10 cellular contexts compared by ENCODE assay signal in genomic region chr17:8963665-8964258, GRCh38. TPM values are rescaled to one million over a fixed set of nuclear protein-coding genes. Genes with fewer than 3 reads are reported as not detected.
DNase-seq lines count a peak whose midpoint lies in the region; ATAC-seq, FAIRE-seq and TF ChIP-seq lines count a peak whose summit lies in the region.
"Had no signal": no experiment of that assay in that cellular context is flagged by ENCODE, and none has a peak within 500 bp of the region (broad histone marks: within the 10 kb centered on the region; RNA-seq: fewer than 3 reads in every experiment).

No MANE protein-coding gene starts in this region.

- FAIRE-seq in HTR-8/SVneo (lab: Jason Lieb, UNC): no peak

- peak overlapping the region; percentile 96 for H3K4me3 Mint-ChIP-seq in CD8-positive, alpha-beta T cell
- peak overlapping the region; percentile 97 for H3K4me3 Mint-ChIP-seq in activated CD8-positive, alpha-beta memory T cell treated with anti-CD3 and anti-CD28 coated beads, Interleukin-2, amount 10 ng/mL, durations not matched to agents 7 days and 5 days
- H3K4me3 Mint-ChIP-seq in natural killer cell: peak overlapping the region; percentile 96

- peaks cover 66% of the 10 kb centered on the region for H3K4me1 Mint-ChIP-seq in CD8-positive, alpha-beta T cell (ENCODE audit: low read depth)
- peaks cover 77% of the 10 kb centered on the region for H3K4me1 Mint-ChIP-seq in activated CD8-positive, alpha-beta memory T cell treated with anti-CD3 and anti-CD28 coated beads, Interleukin-2, amount 10 ng/mL, durations not matched to agents 7 days and 5 days
- peaks cover 58 to 79% of the 10 kb centered on the region in 2 donors for H3K4me1 Mint-ChIP-seq in natural killer cell

- peak in 3 of 7 experiments; percentile 27 to 41 (median 36) for DNase-seq in CD8-positive, alpha-beta T cell
- DNase-seq in Jurkat, Clone E6-1 (ENCODE audit: low read depth, low spot score): peak; percentile 63
- no peak for DNase-seq in activated CD8-positive, alpha-beta memory T cell treated with anti-CD3 and anti-CD28 coated beads, Interleukin-2, amount 10 ng/mL, durations not matched to agents 7 days and 5 days
- DNase-seq in natural killer cell (no peak), NCI-H524 (lab: John Stamatoyannopoulos, UW) (no peak), HTR-8/SVneo (ENCODE audit: insufficient read length, low spot score) (no peak), nucleus accumbens (lab: John Stamatoyannopoulos, UW) (no peak), RPMI8226 (no peak)
- DNase-seq: mesenchymal stem cell, NCI-H1092 treated with DMSO at 0.1 percent for 48 hours had no signal

- peak overlapping the region; percentile 83 for H3K27ac ChIP-seq in CD8-positive, alpha-beta T cell (ENCODE audit: low read depth, low read length)

- intact Hi-C loops in CD8-positive, alpha-beta T cell (cut with DNase I, micrococcal nuclease): loop anchor here in 1 of 2 experiments (1.0 kb wide), 1 partner anchor 9 kb away; no protein-coding TSS in a partner anchor
- intact Hi-C loops in natural killer cell (cut with micrococcal nuclease): loop anchor here (2.0 to 10.0 kb wide), 4 partner anchors 13 to 65 kb away; partner anchors contain the start of gene NTN1

- H3K27ac Mint-ChIP-seq in CD8-positive, alpha-beta T cell: peak overlapping the region; percentile 97
- peak overlapping the region; percentile 91 for H3K27ac Mint-ChIP-seq in activated CD8-positive, alpha-beta memory T cell treated with anti-CD3 and anti-CD28 coated beads, Interleukin-2, amount 10 ng/mL, durations not matched to agents 7 days and 5 days
- peak overlapping the region in 1 of 2 donors; percentile 89 for H3K27ac Mint-ChIP-seq in natural killer cell

- no peak for TF ChIP-seq CTCF in CD8-positive, alpha-beta T cell (IDR thresholded peaks at IDR 0.05)
- TF ChIP-seq CTCF in natural killer cell (IDR thresholded peaks at IDR 0.05): no peak

- H3K27me3 Mint-ChIP-seq in CD8-positive, alpha-beta T cell (ENCODE audit: low read depth): no peaks in the 10 kb centered on the region
- no peaks in the 10 kb centered on the region for H3K27me3 Mint-ChIP-seq in activated CD8-positive, alpha-beta memory T cell treated with anti-CD3 and anti-CD28 coated beads, Interleukin-2, amount 10 ng/mL, durations not matched to agents 7 days and 5 days
- H3K27me3 Mint-ChIP-seq in natural killer cell (ENCODE audit: low read depth in 2 of 2): no peaks in the 10 kb centered on the region

- POLR2A ChIA-PET in CD8-positive, alpha-beta T cell (lab: Charles Lee): interaction anchor here (0.6 to 4.3 kb wide), 7 partner anchors 8 to 168 kb away, joined by 3 to 47 read pairs (median 8); no protein-coding TSS in a partner anchor

- no peaks in the 10 kb centered on the region for H3K27me3 ChIP-seq in CD8-positive, alpha-beta T cell (ENCODE audit: insufficient read depth, low read length)

- H3K4me3 ChIP-seq in CD8-positive, alpha-beta T cell (ENCODE audit: low read depth, low read length): peak overlapping the region; percentile 97
- H3K4me3 ChIP-seq in Jurkat, Clone E6-1 (ENCODE audit: low read length): no peak overlapping the region; the same call in 1 of the 2 replicates

- H3K4me1 ChIP-seq in CD8-positive, alpha-beta T cell (ENCODE audit: insufficient read depth, low read length): peaks cover 57% of the 10 kb centered on the region

- H3K9me3 Mint-ChIP-seq in CD8-positive, alpha-beta T cell: peaks cover 10% of the 10 kb centered on the region
- peaks cover 10% of the 10 kb centered on the region for H3K9me3 Mint-ChIP-seq in activated CD8-positive, alpha-beta memory T cell treated with anti-CD3 and anti-CD28 coated beads, Interleukin-2, amount 10 ng/mL, durations not matched to agents 7 days and 5 days (ENCODE audit: low read depth)
- peaks cover 3 to 4% of the 10 kb centered on the region in 2 donors for H3K9me3 Mint-ChIP-seq in natural killer cell

- CTCF ChIA-PET in CD8-positive, alpha-beta T cell (lab: Charles Lee): interaction anchor here (1.2 to 2.4 kb wide), 9 partner anchors 9 to 74 kb away, joined by 3 to 10 read pairs (median 5); no protein-coding TSS in a partner anchor
- CTCF ChIA-PET in activated CD8-positive, alpha-beta memory T cell treated with anti-CD3 and anti-CD28 coated beads, Interleukin-2, amount 10 ng/mL, durations not matched to agents 7 days and 5 days (lab: Charles Lee): interaction anchor here (0.8 to 3.3 kb wide), 7 partner anchors 10 to 34 kb away, joined by 3 to 23 read pairs (median 4); no protein-coding TSS in a partner anchor

- H3K36me3 Mint-ChIP-seq in CD8-positive, alpha-beta T cell: peaks cover 43% of the 10 kb centered on the region
- H3K36me3 Mint-ChIP-seq in activated CD8-positive, alpha-beta memory T cell treated with anti-CD3 and anti-CD28 coated beads, Interleukin-2, amount 10 ng/mL, durations not matched to agents 7 days and 5 days: peaks cover 55% of the 10 kb centered on the region
- H3K36me3 Mint-ChIP-seq in natural killer cell: peaks cover 7% of the 10 kb centered on the region

- H3K36me3 ChIP-seq in CD8-positive, alpha-beta T cell (ENCODE audit: insufficient read depth, low read length): peaks cover 10% of the 10 kb centered on the region

- no peaks in the 10 kb centered on the region for H3K9me3 ChIP-seq in CD8-positive, alpha-beta T cell (ENCODE audit: low read length)

- ATAC-seq in CD8-positive, alpha-beta T cell: peak; percentile 50
- no peak for ATAC-seq in activated CD8-positive, alpha-beta memory T cell treated with anti-CD3 and anti-CD28 coated beads, Interleukin-2, amount 10 ng/mL, durations not matched to agents 7 days and 5 days
- peak in 1 of 3 donors; percentile 40 for ATAC-seq in natural killer cell

RNA-seq across cellular contexts. Expression of gene PIK3R5, which starts 1.7 kb away (rescaled TPM):
- total RNA-seq in CD8-positive, alpha-beta T cell: 100 to 1,000 TPM; 154 to 155 TPM
- polyA plus RNA-seq in Jurkat, Clone E6-1 (2012; ENCODE audit: insufficient read depth, insufficient read length): 19.5 TPM
- 10 to 100 TPM; 48.9 to 51.2 TPM for total RNA-seq in activated CD8-positive, alpha-beta memory T cell treated with anti-CD3 and anti-CD28 coated beads, Interleukin-2, amount 10 ng/mL, durations not matched to agents 7 days and 5 days
- total RNA-seq in natural killer cell: 100 to 1,000 TPM; 254 to 364 (median 348) TPM

RNA-seq across cellular contexts. Expression of gene NTN1, which starts 57.5 kb away (rescaled TPM):
- under 1 TPM; 0.08 TPM for total RNA-seq in CD8-positive, alpha-beta T cell
- polyA plus RNA-seq in Jurkat, Clone E6-1 (2012; ENCODE audit: insufficient read depth, insufficient read length): 5.1 TPM
- under 1 TPM in 1 of 2 experiments, not detected in 1; 0.28 TPM for total RNA-seq in activated CD8-positive, alpha-beta memory T cell treated with anti-CD3 and anti-CD28 coated beads, Interleukin-2, amount 10 ng/mL, durations not matched to agents 7 days and 5 days
- total RNA-seq in natural killer cell: under 1 TPM; 0.12 to 0.15 (median 0.14) TPM
